Comparison of ENCODE assay signal across 19 cellular contexts in genomic region chrX:113514906-113515305, GRCh38.
A peak's percentile ranks its signal among the peaks of the same experiment; 100 is the strongest.
DNase-seq lines count a peak whose midpoint lies in the region; ATAC-seq, FAIRE-seq and TF ChIP-seq lines count a peak whose summit lies in the region.
"Had no signal": no experiment of that assay in that cellular context is flagged by ENCODE, and none has a peak within 500 bp of the region (broad histone marks: within the 10 kb centered on the region; RNA-seq: fewer than 3 reads in every experiment).

No MANE protein-coding gene starts in this region.

- peak; percentile 75 for FAIRE-seq in H1 (lab: Jason Lieb, UNC)

- TF ChIP-seq EP300 in H1 (IDR thresholded peaks at IDR 0.05; ENCODE audit: borderline replicate concordance in 1 of 2, low read depth in 2 of 2, low read length in 2 of 2) = no peak

- H4K8ac ChIP-seq in H1 (ENCODE audit: extremely low read depth, insufficient read depth, low read length) = no peak overlapping the region

- no peak for TF ChIP-seq CTCF in cardiac muscle cell (IDR thresholded peaks at IDR 0.05; ENCODE audit: low read depth, low read length)
- TF ChIP-seq CTCF in H1 (IDR thresholded peaks at IDR 0.05; ENCODE audit: control extremely low read depth in 1 of 3, insufficient read depth in 1 of 3, low read depth in 1 of 3, low read length in 3 of 3) = no peak

- no peak for ATAC-seq in left cardiac atrium
- ATAC-seq: CD8-positive, alpha-beta T cell had no signal

- 10% methylated on average over 2 of the region's 2 CpGs; no CpG with 5 or more reads in 1 of the 2 experiments for WGBS in H1 (ENCODE audit: extremely low coverage in 1 of 2, insufficient coverage in 1 of 2, insufficient read length in 1 of 2, insufficient replicate concordance in 2 of 2, low coverage in 1 of 2, low lambda C conversion rate in 2 of 2, missing lambda C conversion rate in 1 of 2), 2 experiments

- no peak overlapping the region for H3K4me2 ChIP-seq in H1 (ENCODE audit: insufficient read depth in 1 of 2, low read depth in 2 of 2, low read length in 2 of 2)
- H3K4me2 ChIP-seq: BLaER1 treated with 17β-estradiol and CSF1 and Interleukin-3, amounts not matched to agents 10 nM and 100 nM had no signal

- no peak overlapping the region for H3K56ac ChIP-seq in H1 (replicated peaks; ENCODE audit: insufficient read length, low read depth, low read length)

- no peak overlapping the region for H3K23ac ChIP-seq in H1 (ENCODE audit: insufficient read length)

- H3K36me3 ChIP-seq in cardiac muscle cell (no peaks in the 10 kb centered on the region), H1 (ENCODE audit: control insufficient read depth in 2 of 4, insufficient read depth in 4 of 4, low read length in 3 of 4) (no peaks in the 10 kb centered on the region)
- H3K36me3 ChIP-seq: BLaER1 treated with 17β-estradiol and CSF1 and Interleukin-3, amounts not matched to agents 10 nM and 100 nM had no signal

- H2BK20ac ChIP-seq in H1 (ENCODE audit: low read length) = no peak overlapping the region

- H4K91ac ChIP-seq in H1 (replicated peaks; ENCODE audit: insufficient read length, low read length) = no peak overlapping the region

- no peak overlapping the region for H2BK15ac ChIP-seq in H1 (ENCODE audit: low read length)

- no peak overlapping the region for H2BK12ac ChIP-seq in H1 (ENCODE audit: low read depth, low read length)

- POLR2A ChIA-PET in H1 (lab: Charles Lee; ENCODE audit: partially characterized antibody) = no interaction called here

- H3K4me3 ChIP-seq in cardiac muscle cell (no peak overlapping the region), H1 (ENCODE audit: extremely low read depth in 1 of 4, insufficient read depth in 2 of 4, low read depth in 3 of 4, low read length in 4 of 4) (no peak overlapping the region)
- H3K4me3 ChIP-seq: BLaER1 treated with 17β-estradiol and CSF1 and Interleukin-3, amounts not matched to agents 10 nM and 100 nM; GM23248 had no signal

- H3K27me3 ChIP-seq in cardiac muscle cell (no peaks in the 10 kb centered on the region), H1 (replicated peaks in 1 of 4; ENCODE audit: control insufficient read depth in 3 of 4, extremely low read depth in 1 of 4, insufficient read depth in 3 of 4, low read length in 3 of 4) (no peaks in the 10 kb centered on the region)

- no peak overlapping the region for H3K4ac ChIP-seq in H1 (replicated peaks; ENCODE audit: insufficient read length, low read depth, low read length)

- DNase-seq in cardiac muscle cell (ENCODE audit: low read depth in 1 of 2, low spot score in 1 of 2) = peak; percentile 10 to 11
- no peak for DNase-seq in left cardiac atrium
- DNase-seq in H1 (ENCODE audit: low read depth in 1 of 2, low spot score in 2 of 2) = no peak
- DNase-seq in iPS-NIHi11 (ENCODE audit: low spot score) = peak; percentile 4
- DNase-seq in renal cortical epithelial cell (ENCODE audit: low read depth) = peak; percentile 19
- DNase-seq in NCI-H2081 (lab: John Stamatoyannopoulos, UW) = no peak
- no peak for DNase-seq in stimulated activated CD4-positive, alpha-beta T cell treated with anti-CD3 and anti-CD28 coated beads, Interleukin-12 subunit alpha, Interleukin-12 subunit beta, amount 100 ng/mL, for 4 hours
- DNase-seq in NCI-H345 treated with DMSO at 0.1 percent for 48 hours (lab: John Stamatoyannopoulos, UW; ENCODE audit: unreplicated experiment) = no peak
- DNase-seq: CD8-positive, alpha-beta T cell; GDM1; GM23248; Kasumi-1; NCI-H1417; NCI-H1694 treated with DMSO at 0.1 percent for 48 hours; NCI-H446 treated with DMSO at 0.1 percent for 48 hours; NCI-H526 treated with DMSO at 0.1 percent for 48 hours; Right ventricle myocardium superior had no signal

- intact Hi-C loops in left cardiac atrium (cut with DNase I) = no loop called here

- no peak overlapping the region for H4K5ac ChIP-seq in H1 (ENCODE audit: insufficient read length, low read depth, low read length)

- H2AFZ ChIP-seq in H1 (ENCODE audit: low read length) = no peak overlapping the region
- H2AFZ ChIP-seq: GM23248 had no signal

- H3K18ac ChIP-seq in H1 (ENCODE audit: extremely low read depth, low read length) = no peak overlapping the region

- H2BK5ac ChIP-seq in H1 (ENCODE audit: low read depth, low read length) = no peak overlapping the region

- TF ChIP-seq POLR2A in H1 (IDR thresholded peaks at IDR 0.05; ENCODE audit: control extremely low read depth in 1 of 2, low read depth in 2 of 2, low read length in 2 of 2) = no peak

- no peak overlapping the region for H2BK120ac ChIP-seq in H1 (replicated peaks; ENCODE audit: low read depth, low read length)

- no peak overlapping the region for H2AK5ac ChIP-seq in H1 (ENCODE audit: low read depth, low read length)

- no peaks in the 10 kb centered on the region for H4K20me1 ChIP-seq in H1 (replicated peaks in 1 of 2; ENCODE audit: control insufficient read depth in 1 of 2, insufficient read depth in 2 of 2, low read length in 2 of 2)
- H4K20me1 ChIP-seq: BLaER1 treated with 17β-estradiol and CSF1 and Interleukin-3, amounts not matched to agents 10 nM and 100 nM had no signal

- no peaks in the 10 kb centered on the region; the same call in 1 of the 2 replicates for H3K23me2 ChIP-seq in H1 (ENCODE audit: low read depth, low read length)

- no peaks in the 10 kb centered on the region for H3K79me2 ChIP-seq in H1 (ENCODE audit: control insufficient read depth in 1 of 2, insufficient read depth in 2 of 2, low read length in 2 of 2)

- no peaks in the 10 kb centered on the region for H3K9me3 ChIP-seq in cardiac muscle cell (ENCODE audit: low read depth)
- no peaks in the 10 kb centered on the region for H3K9me3 ChIP-seq in H1 (ENCODE audit: insufficient read depth in 2 of 2, low read depth in 1 of 2, low read length in 1 of 2)
- H3K9me3 ChIP-seq: BLaER1 treated with 17β-estradiol and CSF1 and Interleukin-3, amounts not matched to agents 10 nM and 100 nM had no signal

- H3K79me1 ChIP-seq in H1 (ENCODE audit: low read depth, low read length) = no peaks in the 10 kb centered on the region

- H3K4me1 ChIP-seq in cardiac muscle cell (ENCODE audit: low read depth) (peaks cover 6% of the 10 kb centered on the region), H1 (replicated peaks in 1 of 4; ENCODE audit: control insufficient read depth in 3 of 4, insufficient read depth in 4 of 4, low read length in 3 of 4) (peaks cover 0 to 4% (median 0%) of the 10 kb centered on the region in 4 experiments; a peak in 2 of 7 replicates)
- H3K4me1 ChIP-seq: BLaER1 treated with 17β-estradiol and CSF1 and Interleukin-3, amounts not matched to agents 10 nM and 100 nM had no signal

- no peak for TF ChIP-seq RAD21 in H1 (IDR thresholded peaks at IDR 0.05 in 1 of 2, conservative IDR thresholded peaks at IDR 0.05 in 1 of 2; ENCODE audit: low read depth in 2 of 2, low read length in 2 of 2)

- no peak overlapping the region for H3K14ac ChIP-seq in H1 (ENCODE audit: insufficient read length)

- CTCF ChIA-PET in H1 (lab: Charles Lee; ENCODE audit: partially characterized antibody) = no interaction called here

- no peak overlapping the region for H3K9ac ChIP-seq in H1 (replicated peaks in 1 of 4; ENCODE audit: extremely low read depth in 1 of 4, low read depth in 3 of 4, low read length in 3 of 4)
- H3K9ac ChIP-seq: BLaER1 treated with 17β-estradiol and CSF1 and Interleukin-3, amounts not matched to agents 10 nM and 100 nM; GM23248 had no signal

- H3K27ac ChIP-seq in cardiac muscle cell (peak overlapping the region; percentile 15), H1 (ENCODE audit: low read depth, low read length) (no peak overlapping the region)
- H3K27ac ChIP-seq: 22Rv1; BLaER1 treated with 17β-estradiol and CSF1 and Interleukin-3, amounts not matched to agents 10 nM and 100 nM; GM23248 had no signal

TF ChIP-seq in H1, 55 proteins besides CTCF, POLR2A, EP300 and RAD21:
- TF ChIP-seq CBX5 (IDR thresholded peaks at IDR 0.05; ENCODE audit: low read depth, low read length) = no peak
- TF ChIP-seq YY1 (IDR thresholded peaks at IDR 0.05; ENCODE audit: low read depth, low read length) = no peak
- no peak for TF ChIP-seq CTBP2 (IDR thresholded peaks at IDR 0.05; ENCODE audit: borderline replicate concordance, insufficient read depth, insufficient read length, low read length)
- no peak for TF ChIP-seq JUN (IDR thresholded peaks at IDR 0.05; ENCODE audit: low read depth, low read length)
- TF ChIP-seq KDM4A (IDR thresholded peaks at IDR 0.05; ENCODE audit: low read depth, low read length, severe bottlenecking) = no peak
- no peak for TF ChIP-seq SIX5 (IDR thresholded peaks at IDR 0.05; ENCODE audit: low read depth, low read length)
- TF ChIP-seq NRF1 (IDR thresholded peaks at IDR 0.05; ENCODE audit: low read depth, low read length) = no peak
- no peak for TF ChIP-seq SP1 (IDR thresholded peaks at IDR 0.05; ENCODE audit: low read depth, low read length)
- no peak for TF ChIP-seq RXRA (IDR thresholded peaks at IDR 0.05; ENCODE audit: insufficient read depth, low read depth, low read length)
- TF ChIP-seq CHD1 (IDR thresholded peaks at IDR 0.05; ENCODE audit: low read depth, low read length) = no peak
- no peak for TF ChIP-seq RBBP5 (IDR thresholded peaks at IDR 0.05; ENCODE audit: borderline replicate concordance, low read depth, low read length)
- no peak for TF ChIP-seq USF2 (IDR thresholded peaks at IDR 0.05; ENCODE audit: low read length)
- TF ChIP-seq BCL11A (IDR thresholded peaks at IDR 0.05; ENCODE audit: low read depth in 2 of 2, low read length in 2 of 2) = no peak
- no peak for TF ChIP-seq ASH2L (IDR thresholded peaks at IDR 0.05; ENCODE audit: low read length)
- no peak for TF ChIP-seq NANOG (IDR thresholded peaks at IDR 0.05; ENCODE audit: insufficient read depth, low read depth, low read length, poor library complexity, severe bottlenecking)

Comparison
In these comparisons a context has a peak if more than half of its experiments do, and no peak if none do; other contexts are left out.
1. DNase-seq: peak in cardiac muscle cell (2 of 2), iPS-NIHi11 (single experiment) and renal cortical epithelial cell (single experiment); none in left cardiac atrium (single experiment), H1 (0 of 2), NCI-H2081 (0 of 2), stimulated activated CD4-positive, alpha-beta T cell treated with anti-CD3 and anti-CD28 coated beads, Interleukin-12 subunit alpha, Interleukin-12 subunit beta, amount 100 ng/mL, for 4 hours (single experiment) and NCI-H345 treated with DMSO at 0.1 percent for 48 hours (single experiment).